ENCODE assay signal across 8 cellular contexts in genomic region chr19:1177322-1178114, GRCh38. TPM values are rescaled to one million over a fixed set of nuclear protein-coding genes. Genes with fewer than 3 reads are reported as not detected.
A peak's percentile ranks its signal among the peaks of the same experiment; 100 is the strongest.
DNase-seq lines count a peak whose midpoint lies in the region; ATAC-seq and TF ChIP-seq lines count a peak whose summit lies in the region.

No MANE protein-coding gene starts in this region.

- no peak overlapping the region for H3K4me3 ChIP-seq in duodenal mucosa (ENCODE audit: low read depth in 1 of 2, low read length in 2 of 2)

- peak overlapping the region; percentile 78 for H3K27ac Mint-ChIP-seq in Calu3 (ENCODE audit: unreplicated experiment)
- peak overlapping the region; percentile 56 for H3K27ac Mint-ChIP-seq in progenitor cell of endocrine pancreas

- ATAC-seq in HG03432 (IDR thresholded peaks at IDR 0.05; ENCODE audit: unreplicated experiment), result no peak

- H3K4me3 Mint-ChIP-seq in Calu3 (ENCODE audit: low read depth, unreplicated experiment) (peak overlapping the region; percentile 49), progenitor cell of endocrine pancreas (ENCODE audit: low read depth) (no peak overlapping the region)

- CTCF ChIA-PET in Calu3 (lab: Charles Lee), result interaction anchor here (0.6 kb wide), 1 partner anchor 194 kb away, joined by 4 read pairs; no protein-coding TSS in a partner anchor

- H3K27me3 Mint-ChIP-seq in Calu3 (ENCODE audit: unreplicated experiment), result no peaks in the 10 kb centered on the region
- no peaks in the 10 kb centered on the region for H3K27me3 Mint-ChIP-seq in progenitor cell of endocrine pancreas

- peak overlapping the region; percentile 27 for H3K27ac ChIP-seq in duodenal mucosa (ENCODE audit: low read depth, low read length)

- peaks cover 17% of the 10 kb centered on the region in 2 donors for H3K4me1 ChIP-seq in duodenal mucosa (ENCODE audit: control insufficient read depth in 1 of 2, insufficient read depth in 2 of 2, low read length in 2 of 2)

- H3K9ac ChIP-seq in duodenal mucosa (ENCODE audit: low read depth in 1 of 2, low read length in 2 of 2), result no peak overlapping the region

- H3K27me3 ChIP-seq in duodenal mucosa (ENCODE audit: control insufficient read depth in 1 of 2, insufficient read depth in 2 of 2, low read length in 2 of 2), result no peaks in the 10 kb centered on the region

- intact Hi-C loops in Calu3 (cut with micrococcal nuclease; ENCODE audit: unreplicated experiment), result no loop called here

- H3K4me1 Mint-ChIP-seq in Calu3 (ENCODE audit: low read depth, unreplicated experiment) (peaks cover 51% of the 10 kb centered on the region), progenitor cell of endocrine pancreas (ENCODE audit: low read depth) (peaks cover 17% of the 10 kb centered on the region)

- H3K36me3 Mint-ChIP-seq in Calu3 (ENCODE audit: insufficient read depth, unreplicated experiment) (peaks cover 48% of the 10 kb centered on the region), progenitor cell of endocrine pancreas (ENCODE audit: insufficient read depth) (no peaks in the 10 kb centered on the region)

- TF ChIP-seq CTCF in Calu3 (IDR thresholded peaks at IDR 0.05; ENCODE audit: unreplicated experiment) (no peak), progenitor cell of endocrine pancreas (IDR thresholded peaks at IDR 0.05; ENCODE audit: unreplicated experiment) (no peak)

- BruUV-seq in Calu3 (replicated peaks; lab: Mats Ljungman, UMichigan), result no TSS peak

- H3K36me3 ChIP-seq in duodenal mucosa (ENCODE audit: control insufficient read depth in 1 of 2, insufficient read depth in 2 of 2, low read length in 2 of 2), result no peaks in the 10 kb centered on the region

- no peaks in the 10 kb centered on the region for H3K9me3 ChIP-seq in duodenal mucosa (ENCODE audit: control insufficient read depth in 1 of 2, low read length in 2 of 2)

- peak; percentile 70 for DNase-seq in Calu3
- DNase-seq in NCI-H460 (ENCODE audit: extremely low read depth, low read depth), result peak; percentile 33
- no peak for DNase-seq in progenitor cell of endocrine pancreas (ENCODE audit: low spot score, unreplicated experiment)
- DNase-seq in NCI-H2029 treated with DMSO at 0.1 percent for 48 hours (lab: John Stamatoyannopoulos, UW), result no peak
- no peak for DNase-seq in superior temporal gyrus (ENCODE audit: extremely low spot score)
- no peak for DNase-seq in medulla oblongata (ENCODE audit: extremely low spot score)

- H3K9me3 Mint-ChIP-seq in Calu3 (ENCODE audit: low read depth, unreplicated experiment), result peaks cover 3% of the 10 kb centered on the region
- H3K9me3 Mint-ChIP-seq in progenitor cell of endocrine pancreas (ENCODE audit: low read depth), result no peaks in the 10 kb centered on the region

RNA-seq across cellular contexts. Expression of gene SBNO2, which starts 3.5 kb away (rescaled TPM):
- total RNA-seq in Calu3 (2022) (84.9 and 97.8 TPM in 2 replicates), progenitor cell of endocrine pancreas (40.9 and 43.2 TPM in 2 replicates)
- 27.7 and 28.0 TPM in 2 replicates for total RNA-seq in NCI-H460 (2014; rRNA removed; shearing (Covaris generic))
- polyA plus RNA-seq in NCI-H460 (2014; cell fraction: nucleus; rRNA removed), result 148 and 165 TPM in 2 replicates

RNA-seq across cellular contexts. Expression of gene STK11, which starts 28.1 kb away (rescaled TPM):
- total RNA-seq in Calu3 (2022), result 55.8 and 58.3 TPM in 2 replicates
- 25.5 and 28.7 TPM in 2 replicates for total RNA-seq in NCI-H460 (2014; rRNA removed; shearing (Covaris generic))
- polyA plus RNA-seq in NCI-H460 (2014; cell fraction: nucleus; rRNA removed), result 108 and 118 TPM in 2 replicates
- 59.3 and 61.5 TPM in 2 replicates for total RNA-seq in progenitor cell of endocrine pancreas

Comparison
In these comparisons a context has a peak if more than half of its experiments do, and no peak if none do; other contexts are left out.
1. DNase-seq: peak in Calu3 (single experiment) and NCI-H460 (single experiment); none in progenitor cell of endocrine pancreas (single experiment), NCI-H2029 treated with DMSO at 0.1 percent for 48 hours (single experiment), superior temporal gyrus (single experiment) and medulla oblongata (single experiment).